Comparison of ENCODE assay signal across 20 cellular contexts in genomic region chr20:58603656-58604184, GRCh38. TPM values are rescaled to one million over a fixed set of nuclear protein-coding genes. Genes with fewer than 3 reads are reported as not detected.
DNase-seq lines count a peak whose midpoint lies in the region; ATAC-seq and TF ChIP-seq lines count a peak whose summit lies in the region.
"Had no signal": no experiment of that assay in that cellular context is flagged by ENCODE, and none has a peak within 500 bp of the region (broad histone marks: within the 10 kb centered on the region; RNA-seq: fewer than 3 reads in every experiment).

No MANE protein-coding gene starts in this region.

- H3K4me3 ChIP-seq in adipocyte (ENCODE audit: low read length) (no peak overlapping the region), fibroblast of the aortic adventitia (ENCODE audit: low read depth, low read length) (no peak overlapping the region), rectal smooth muscle tissue (ENCODE audit: low read length) (no peak overlapping the region)
- H3K4me3 ChIP-seq: ascending aorta, colonic mucosa, psoas muscle, SK-N-MC had no signal

- ATAC-seq in HG02981 (IDR thresholded peaks at IDR 0.05; ENCODE audit: unreplicated experiment), result no peak
- ATAC-seq: left colon; natural killer cell treated with Interleukin-12 subunit alpha and Interleukin-12 subunit beta and Interleukin-15 and Interleukin-18, amount 100 ng/mL, for 72 hours; psoas muscle had no signal

- H3K36me3 ChIP-seq in adipocyte (ENCODE audit: control insufficient read depth, insufficient read depth, low read length, severe bottlenecking) (no peaks in the 10 kb centered on the region), rectal smooth muscle tissue (ENCODE audit: control insufficient read depth, insufficient read depth, low read length) (no peaks in the 10 kb centered on the region)
- H3K36me3 ChIP-seq: ascending aorta, colonic mucosa had no signal

- no peak overlapping the region for H3K9ac ChIP-seq in adipocyte (ENCODE audit: low read length)
- H3K9ac ChIP-seq in rectal smooth muscle tissue (ENCODE audit: low read length), result no peak overlapping the region

- peak; percentile 83 for DNase-seq in EH (ENCODE audit: low read depth)
- peak; percentile 67 for DNase-seq in adipocyte (ENCODE audit: low read depth)
- DNase-seq in fibroblast of the aortic adventitia (ENCODE audit: low read depth), result peak; percentile 67
- DNase-seq in pons (ENCODE audit: low spot score), result no peak
- DNase-seq in NCI-H748 (lab: John Stamatoyannopoulos, UW; ENCODE audit: unreplicated experiment), result no peak
- no peak for DNase-seq in foreskin melanocyte
- DNase-seq: activated B cell treated with CpG ODN at 0.5 μM for 24 hours; activated CD4-positive, alpha-beta memory T cell treated with anti-CD3 and anti-CD28 coated beads for 36 hours; activated naive CD4-positive, alpha-beta T cell; colonic mucosa; H9; MV-4-11; NCI-H187 had no signal

- peaks cover 11% of the 10 kb centered on the region for H3K27me3 ChIP-seq in adipocyte (replicated peaks; ENCODE audit: control insufficient read depth, insufficient read depth, low read length)
- H3K27me3 ChIP-seq in rectal smooth muscle tissue (ENCODE audit: control insufficient read depth, insufficient read depth, low read length), result no peaks in the 10 kb centered on the region
- H3K27me3 ChIP-seq: ascending aorta, colonic mucosa had no signal

- peaks cover 8% of the 10 kb centered on the region for H3K4me1 ChIP-seq in adipocyte (ENCODE audit: control insufficient read depth, insufficient read depth, low read length)
- H3K4me1 ChIP-seq in rectal smooth muscle tissue (ENCODE audit: control insufficient read depth, insufficient read depth, low read length), result peaks cover 14% of the 10 kb centered on the region
- H3K4me1 ChIP-seq: ascending aorta, colonic mucosa, psoas muscle had no signal

- peak overlapping the region; percentile 63 for H3K27ac ChIP-seq in rectal smooth muscle tissue (ENCODE audit: low read depth, low read length)
- H3K27ac ChIP-seq: ascending aorta, colonic mucosa, psoas muscle, SK-N-MC had no signal

- TF ChIP-seq CTCF in fibroblast of the aortic adventitia (IDR thresholded peaks at IDR 0.05; ENCODE audit: insufficient read depth, low read length), result no peak

- peaks cover 4% of the 10 kb centered on the region for H3K9me3 ChIP-seq in adipocyte (ENCODE audit: control insufficient read depth, low read length)
- H3K9me3 ChIP-seq: ascending aorta, colonic mucosa, psoas muscle had no signal

RNA-seq across cellular contexts. Expression of gene STX16, which starts 47.4 kb away (rescaled TPM):
- 25.5 and 26.5 TPM in 2 replicates for total RNA-seq in fibroblast of the aortic adventitia (ENCODE audit: low replicate concordance)

Comparison
In these comparisons a context has a peak if more than half of its experiments do, and no peak if none do; other contexts are left out.
1. DNase-seq: peak in EH (single experiment), adipocyte (single experiment) and fibroblast of the aortic adventitia (single experiment); none in pons (single experiment), NCI-H748 (single experiment) and foreskin melanocyte (single experiment).